1 cellular context compared by ENCODE assay signal in genomic region chr15:59104912-59105732, GRCh38.
TF ChIP-seq lines count a peak whose summit lies in the region.

CCNB2 (plus strand) TSS chr15:59105146; CDS start chr15:59105269, 123 bp downstream.

TF ChIP-seq in GM12878, 131 proteins besides CTCF, POLR2A, EP300 and RAD21 (continued from another document and continues in another):
- TF ChIP-seq TCF7 (IDR thresholded peaks at IDR 0.05; ENCODE audit: borderline replicate concordance) (no peak), NFXL1 (IDR thresholded peaks at IDR 0.05; ENCODE audit: borderline replicate concordance) (no peak), CEBPZ (IDR thresholded peaks at IDR 0.05; ENCODE audit: low read depth, low read length) (no peak), EGR1 (IDR thresholded peaks at IDR 0.05; ENCODE audit: borderline replicate concordance in 1 of 2, low read depth in 2 of 2, low read length in 2 of 2) (no peak), IKZF2 (IDR thresholded peaks at IDR 0.05) (no peak), RCOR1 (conservative IDR thresholded peaks at IDR 0.05; ENCODE audit: low read depth, low read length) (no peak), MXI1 (IDR thresholded peaks at IDR 0.05; ENCODE audit: low read depth, low read length) (peak; percentile 86), CHD1 (IDR thresholded peaks at IDR 0.05; ENCODE audit: low read depth, low read length) (no peak), HDAC6 (IDR thresholded peaks at IDR 0.05; ENCODE audit: unreplicated experiment) (no peak), ETV6 (conservative IDR thresholded peaks at IDR 0.05 in 1 of 2, IDR thresholded peaks at IDR 0.05 in 1 of 2; ENCODE audit: borderline replicate concordance in 1 of 2, low read depth in 1 of 2) (no peak), ZNF622 (IDR thresholded peaks at IDR 0.05) (no peak), CBX3 (IDR thresholded peaks at IDR 0.05; ENCODE audit: borderline replicate concordance, low read depth) (no peak), TCF3 (IDR thresholded peaks at IDR 0.05; ENCODE audit: borderline replicate concordance, insufficient read depth, low read depth, low read length) (no peak; the same call in 1 of the 2 replicates), CBFB (IDR thresholded peaks at IDR 0.05; ENCODE audit: low read depth) (peak; percentile 45; the same call in 1 of the 2 replicates), HDGF (IDR thresholded peaks at IDR 0.05) (no peak), BMI1 (IDR thresholded peaks at IDR 0.05; ENCODE audit: borderline replicate concordance) (no peak), SREBF2 (IDR thresholded peaks at IDR 0.05; ENCODE audit: low read length) (no peak), TCF12 (IDR thresholded peaks at IDR 0.05; ENCODE audit: low read depth, low read length) (no peak), CUX1 (IDR thresholded peaks at IDR 0.05; ENCODE audit: insufficient replicate concordance, low read depth, low read length) (no peak), RELB (IDR thresholded peaks at IDR 0.05; ENCODE audit: low read depth) (no peak), ZNF384 (IDR thresholded peaks at IDR 0.05; ENCODE audit: borderline replicate concordance, low read depth, low read length) (peak; percentile 95), NFIC (IDR thresholded peaks at IDR 0.05; ENCODE audit: low read depth, low read length) (no peak), RAD51 (IDR thresholded peaks at IDR 0.05) (peak; percentile 58; the same call in 1 of the 2 replicates), JUNB (IDR thresholded peaks at IDR 0.05) (no peak), NFYA (IDR thresholded peaks at IDR 0.05; ENCODE audit: borderline replicate concordance, low read depth, low read length) (peak; percentile 64), ESRRA (IDR thresholded peaks at IDR 0.05; ENCODE audit: low read length) (no peak), NRF1 (conservative IDR thresholded peaks at IDR 0.05; ENCODE audit: low read depth, low read length) (no peak), SPI1 (IDR thresholded peaks at IDR 0.05; ENCODE audit: borderline replicate concordance, insufficient read depth, low read depth, low read length) (no peak)
- TF ChIP-seq, protein P1, sequence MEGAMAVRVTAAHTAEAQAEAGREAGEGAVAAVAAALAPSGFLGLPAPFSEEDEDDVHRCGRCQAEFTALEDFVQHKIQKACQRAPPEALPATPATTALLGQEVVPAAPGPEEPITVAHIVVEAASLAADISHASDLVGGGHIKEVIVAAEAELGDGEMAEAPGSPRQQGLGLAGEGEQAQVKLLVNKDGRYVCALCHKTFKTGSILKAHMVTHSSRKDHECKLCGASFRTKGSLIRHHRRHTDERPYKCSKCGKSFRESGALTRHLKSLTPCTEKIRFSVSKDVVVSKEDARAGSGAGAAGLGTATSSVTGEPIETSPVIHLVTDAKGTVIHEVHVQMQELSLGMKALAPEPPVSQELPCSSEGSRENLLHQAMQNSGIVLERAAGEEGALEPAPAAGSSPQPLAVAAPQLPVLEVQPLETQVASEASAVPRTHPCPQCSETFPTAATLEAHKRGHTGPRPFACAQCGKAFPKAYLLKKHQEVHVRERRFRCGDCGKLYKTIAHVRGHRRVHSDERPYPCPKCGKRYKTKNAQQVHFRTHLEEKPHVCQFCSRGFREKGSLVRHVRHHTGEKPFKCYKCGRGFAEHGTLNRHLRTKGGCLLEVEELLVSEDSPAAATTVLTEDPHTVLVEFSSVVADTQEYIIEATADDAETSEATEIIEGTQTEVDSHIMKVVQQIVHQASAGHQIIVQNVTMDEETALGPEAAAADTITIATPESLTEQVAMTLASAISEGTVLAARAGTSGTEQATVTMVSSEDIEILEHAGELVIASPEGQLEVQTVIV (IDR thresholded peaks at IDR 0.05; ENCODE audit: borderline replicate concordance, partially characterized antibody), result no peak
- TF ChIP-seq, protein P2, sequence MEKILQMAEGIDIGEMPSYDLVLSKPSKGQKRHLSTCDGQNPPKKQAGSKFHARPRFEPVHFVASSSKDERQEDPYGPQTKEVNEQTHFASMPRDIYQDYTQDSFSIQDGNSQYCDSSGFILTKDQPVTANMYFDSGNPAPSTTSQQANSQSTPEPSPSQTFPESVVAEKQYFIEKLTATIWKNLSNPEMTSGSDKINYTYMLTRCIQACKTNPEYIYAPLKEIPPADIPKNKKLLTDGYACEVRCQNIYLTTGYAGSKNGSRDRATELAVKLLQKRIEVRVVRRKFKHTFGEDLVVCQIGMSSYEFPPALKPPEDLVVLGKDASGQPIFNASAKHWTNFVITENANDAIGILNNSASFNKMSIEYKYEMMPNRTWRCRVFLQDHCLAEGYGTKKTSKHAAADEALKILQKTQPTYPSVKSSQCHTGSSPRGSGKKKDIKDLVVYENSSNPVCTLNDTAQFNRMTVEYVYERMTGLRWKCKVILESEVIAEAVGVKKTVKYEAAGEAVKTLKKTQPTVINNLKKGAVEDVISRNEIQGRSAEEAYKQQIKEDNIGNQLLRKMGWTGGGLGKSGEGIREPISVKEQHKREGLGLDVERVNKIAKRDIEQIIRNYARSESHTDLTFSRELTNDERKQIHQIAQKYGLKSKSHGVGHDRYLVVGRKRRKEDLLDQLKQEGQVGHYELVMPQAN (conservative IDR thresholded peaks at IDR 0.05), result peak; percentile 100
- TF ChIP-seq, protein P3, sequence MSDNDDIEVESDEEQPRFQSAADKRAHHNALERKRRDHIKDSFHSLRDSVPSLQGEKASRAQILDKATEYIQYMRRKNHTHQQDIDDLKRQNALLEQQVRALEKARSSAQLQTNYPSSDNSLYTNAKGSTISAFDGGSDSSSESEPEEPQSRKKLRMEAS (IDR thresholded peaks at IDR 0.05; ENCODE audit: low read depth, low read length), result peak; percentile 66
- TF ChIP-seq, protein P4, sequence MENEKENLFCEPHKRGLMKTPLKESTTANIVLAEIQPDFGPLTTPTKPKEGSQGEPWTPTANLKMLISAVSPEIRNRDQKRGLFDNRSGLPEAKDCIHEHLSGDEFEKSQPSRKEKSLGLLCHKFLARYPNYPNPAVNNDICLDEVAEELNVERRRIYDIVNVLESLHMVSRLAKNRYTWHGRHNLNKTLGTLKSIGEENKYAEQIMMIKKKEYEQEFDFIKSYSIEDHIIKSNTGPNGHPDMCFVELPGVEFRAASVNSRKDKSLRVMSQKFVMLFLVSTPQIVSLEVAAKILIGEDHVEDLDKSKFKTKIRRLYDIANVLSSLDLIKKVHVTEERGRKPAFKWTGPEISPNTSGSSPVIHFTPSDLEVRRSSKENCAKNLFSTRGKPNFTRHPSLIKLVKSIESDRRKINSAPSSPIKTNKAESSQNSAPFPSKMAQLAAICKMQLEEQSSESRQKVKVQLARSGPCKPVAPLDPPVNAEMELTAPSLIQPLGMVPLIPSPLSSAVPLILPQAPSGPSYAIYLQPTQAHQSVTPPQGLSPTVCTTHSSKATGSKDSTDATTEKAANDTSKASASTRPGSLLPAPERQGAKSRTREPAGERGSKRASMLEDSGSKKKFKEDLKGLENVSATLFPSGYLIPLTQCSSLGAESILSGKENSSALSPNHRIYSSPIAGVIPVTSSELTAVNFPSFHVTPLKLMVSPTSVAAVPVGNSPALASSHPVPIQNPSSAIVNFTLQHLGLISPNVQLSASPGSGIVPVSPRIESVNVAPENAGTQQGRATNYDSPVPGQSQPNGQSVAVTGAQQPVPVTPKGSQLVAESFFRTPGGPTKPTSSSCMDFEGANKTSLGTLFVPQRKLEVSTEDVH (IDR thresholded peaks at IDR 0.05; ENCODE audit: low read depth, partially characterized antibody), result no peak
- TF ChIP-seq, protein P5, sequence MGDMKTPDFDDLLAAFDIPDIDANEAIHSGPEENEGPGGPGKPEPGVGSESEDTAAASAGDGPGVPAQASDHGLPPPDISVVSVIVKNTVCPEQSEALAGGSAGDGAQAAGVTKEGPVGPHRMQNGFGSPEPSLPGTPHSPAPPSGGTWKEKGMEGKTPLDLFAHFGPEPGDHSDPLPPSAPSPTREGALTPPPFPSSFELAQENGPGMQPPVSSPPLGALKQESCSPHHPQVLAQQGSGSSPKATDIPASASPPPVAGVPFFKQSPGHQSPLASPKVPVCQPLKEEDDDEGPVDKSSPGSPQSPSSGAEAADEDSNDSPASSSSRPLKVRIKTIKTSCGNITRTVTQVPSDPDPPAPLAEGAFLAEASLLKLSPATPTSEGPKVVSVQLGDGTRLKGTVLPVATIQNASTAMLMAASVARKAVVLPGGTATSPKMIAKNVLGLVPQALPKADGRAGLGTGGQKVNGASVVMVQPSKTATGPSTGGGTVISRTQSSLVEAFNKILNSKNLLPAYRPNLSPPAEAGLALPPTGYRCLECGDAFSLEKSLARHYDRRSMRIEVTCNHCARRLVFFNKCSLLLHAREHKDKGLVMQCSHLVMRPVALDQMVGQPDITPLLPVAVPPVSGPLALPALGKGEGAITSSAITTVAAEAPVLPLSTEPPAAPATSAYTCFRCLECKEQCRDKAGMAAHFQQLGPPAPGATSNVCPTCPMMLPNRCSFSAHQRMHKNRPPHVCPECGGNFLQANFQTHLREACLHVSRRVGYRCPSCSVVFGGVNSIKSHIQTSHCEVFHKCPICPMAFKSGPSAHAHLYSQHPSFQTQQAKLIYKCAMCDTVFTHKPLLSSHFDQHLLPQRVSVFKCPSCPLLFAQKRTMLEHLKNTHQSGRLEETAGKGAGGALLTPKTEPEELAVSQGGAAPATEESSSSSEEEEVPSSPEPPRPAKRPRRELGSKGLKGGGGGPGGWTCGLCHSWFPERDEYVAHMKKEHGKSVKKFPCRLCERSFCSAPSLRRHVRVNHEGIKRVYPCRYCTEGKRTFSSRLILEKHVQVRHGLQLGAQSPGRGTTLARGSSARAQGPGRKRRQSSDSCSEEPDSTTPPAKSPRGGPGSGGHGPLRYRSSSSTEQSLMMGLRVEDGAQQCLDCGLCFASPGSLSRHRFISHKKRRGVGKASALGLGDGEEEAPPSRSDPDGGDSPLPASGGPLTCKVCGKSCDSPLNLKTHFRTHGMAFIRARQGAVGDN (IDR thresholded peaks at IDR 0.05), result no peak
